ENCODE assay signal across 1 cellular context in genomic region chr10:67794909-67795460, GRCh38.
TF ChIP-seq lines count a peak whose summit lies in the region.

No MANE protein-coding gene starts in this region.

TF ChIP-seq in GM23338, 12 proteins besides CTCF, POLR2A, EP300 and RAD21 (continued from another document):
- no peak for TF ChIP-seq ZNF462 (CRISPR knock-in tag; IDR thresholded peaks at IDR 0.05)
